Comparison of ENCODE assay signal across 10 cellular contexts in genomic region chr17:55458977-55459376, GRCh38. TPM values are rescaled to one million over a fixed set of nuclear protein-coding genes. Genes with fewer than 3 reads are reported as not detected.
DNase-seq lines count a peak whose midpoint lies in the region; TF ChIP-seq lines count a peak whose summit lies in the region.
"Had no signal": no experiment of that assay in that cellular context is flagged by ENCODE, and none has a peak within 500 bp of the region (broad histone marks: within the 10 kb centered on the region; RNA-seq: fewer than 3 reads in every experiment).

No MANE protein-coding gene starts in this region.

- DNase-seq in AG08396 (ENCODE audit: low spot score) (peak; percentile 29), HFFc6 (peak; percentile 70), glomerular visceral epithelial cell (ENCODE audit: extremely low spot score) (peak; percentile 58), hypothalamus (lab: John Stamatoyannopoulos, UW) (no peak), NCI-H526 (lab: John Stamatoyannopoulos, UW) (no peak), type B pancreatic cell (ENCODE audit: extremely low spot score, unreplicated experiment) (no peak), left ventricle myocardium inferior (no peak)
- DNase-seq in activated CD4-positive, alpha-beta T cell treated with anti-CD3 and anti-CD28 coated beads, Interleukin-2, amount 50 U/mL, for 24 hours (ENCODE audit: low read depth in 1 of 2, low spot score in 1 of 2), result peak; percentile 28 to 32
- DNase-seq: CD4-positive, alpha-beta memory T cell had no signal

- no peak overlapping the region for H3K4me3 Mint-ChIP-seq in HFFc6
- H3K4me3 Mint-ChIP-seq in type B pancreatic cell, result no peak overlapping the region

- intact Hi-C loops in left ventricle myocardium inferior (cut with micrococcal nuclease), result no loop called here

- no peaks in the 10 kb centered on the region for H3K4me1 ChIP-seq in left ventricle myocardium inferior

- H3K27me3 ChIP-seq in left ventricle myocardium inferior (ENCODE audit: low read depth), result no peaks in the 10 kb centered on the region

- TF ChIP-seq CTCF in HFFc6 (IDR thresholded peaks at IDR 0.05) (no peak), type B pancreatic cell (conservative IDR thresholded peaks at IDR 0.05) (no peak), left ventricle myocardium inferior (IDR thresholded peaks at IDR 0.05; ENCODE audit: borderline replicate concordance) (no peak)

- no peak overlapping the region for H3K4me3 ChIP-seq in left ventricle myocardium inferior

- H3K36me3 Mint-ChIP-seq in HFFc6 (ENCODE audit: low read depth) (no peaks in the 10 kb centered on the region), type B pancreatic cell (no peaks in the 10 kb centered on the region)
- H3K36me3 Mint-ChIP-seq: CD4-positive, alpha-beta memory T cell had no signal

- H3K36me3 ChIP-seq in left ventricle myocardium inferior, result no peaks in the 10 kb centered on the region

- H3K4me1 Mint-ChIP-seq in HFFc6 (ENCODE audit: low read depth), result peaks cover 43% of the 10 kb centered on the region
- peaks cover 21% of the 10 kb centered on the region for H3K4me1 Mint-ChIP-seq in type B pancreatic cell (ENCODE audit: unreplicated experiment)

- H3K9me3 ChIP-seq in left ventricle myocardium inferior (replicated peaks), result no peaks in the 10 kb centered on the region

- H3K9me3 Mint-ChIP-seq in HFFc6 (no peaks in the 10 kb centered on the region), type B pancreatic cell (peaks cover 4% of the 10 kb centered on the region)

- H3K27ac ChIP-seq in left ventricle myocardium inferior (replicated peaks), result no peak overlapping the region

- peaks cover 4% of the 10 kb centered on the region; the same call in 1 of the 2 replicates for H3K27me3 Mint-ChIP-seq in HFFc6 (ENCODE audit: insufficient read depth)
- H3K27me3 Mint-ChIP-seq in type B pancreatic cell, result no peaks in the 10 kb centered on the region

- H3K27ac Mint-ChIP-seq in HFFc6 (peak overlapping the region; percentile 65), type B pancreatic cell (no peak overlapping the region)

RNA-seq across cellular contexts. Expression of gene MMD, which starts 37.3 kb away (rescaled TPM):
- 1 to 10 TPM; 2.1 to 4.0 (median 3.6) TPM for total RNA-seq in HFFc6 (2021; fragmentation: NEBNext Ultra II Directional; extraction: Animal tissue kit (Norgen Biotek cat#: 25700))
- total RNA-seq in type B pancreatic cell (ENCODE audit: low replicate concordance) (14.0 and 36.9 TPM in 2 replicates), left ventricle myocardium inferior (9.5 TPM)

RNA-seq across cellular contexts. Expression of gene SMIM36, which starts 52.3 kb away (rescaled TPM):
- total RNA-seq in HFFc6 (2021; fragmentation: NEBNext Ultra II Directional; extraction: Animal tissue kit (Norgen Biotek cat#: 25700)), result not detected
- not detected in 2 replicates for total RNA-seq in type B pancreatic cell (ENCODE audit: low replicate concordance)
- not detected for total RNA-seq in left ventricle myocardium inferior
- total RNA-seq: CD4-positive, alpha-beta memory T cell; pulmonary artery endothelial cell had no signal

Comparison
In these comparisons a context has a peak if more than half of its experiments do, and no peak if none do; other contexts are left out.
1. DNase-seq: peak in AG08396 (single experiment), HFFc6 (single experiment), activated CD4-positive, alpha-beta T cell treated with anti-CD3 and anti-CD28 coated beads, Interleukin-2, amount 50 U/mL, for 24 hours (2 of 2) and glomerular visceral epithelial cell (single experiment); none in hypothalamus (0 of 51), NCI-H526 (0 of 2), type B pancreatic cell (single experiment) and left ventricle myocardium inferior (single experiment).